8 cellular contexts compared by ENCODE assay signal in genomic region chr21:36130415-36130762, GRCh38. TPM values are rescaled to one million over a fixed set of nuclear protein-coding genes. Genes with fewer than 3 reads are reported as not detected.
A peak's percentile ranks its signal among the peaks of the same experiment; 100 is the strongest.
DNase-seq lines count a peak whose midpoint lies in the region; ATAC-seq and TF ChIP-seq lines count a peak whose summit lies in the region.
"Not testable (repeated sequence)": the region's sequence is repeated elsewhere in the genome, so short reads cannot be mapped to it uniquely, and the experiment has no call there.

No MANE protein-coding gene starts in this region.

- TF ChIP-seq CTCF in CD8-positive, alpha-beta T cell (IDR thresholded peaks at IDR 0.05); KMS-11 (conservative IDR thresholded peaks at IDR 0.05; ENCODE audit: low read depth, low read length); WI38 (IDR thresholded peaks at IDR 0.05; ENCODE audit: low read depth, low read length); endodermal cell (conservative IDR thresholded peaks at IDR 0.05); ovary (IDR thresholded peaks at IDR 0.05); tibial nerve (IDR thresholded peaks at IDR 0.05): not testable (repeated sequence)

- H3K79me2 ChIP-seq in KMS-11 (ENCODE audit: insufficient read depth, low read depth) = not testable (repeated sequence)

- H3K27ac Mint-ChIP-seq in CD8-positive, alpha-beta T cell = peak overlapping the region; percentile 89
- peak overlapping the region; percentile 81 for H3K27ac Mint-ChIP-seq in activated naive CD8-positive, alpha-beta T cell treated with anti-CD3 and anti-CD28 coated beads, Interleukin-2, amount 10 ng/mL, durations not matched to agents 7 days and 5 days
- H3K27ac Mint-ChIP-seq in endodermal cell = not testable (repeated sequence)

- CTCF ChIA-PET in CD8-positive, alpha-beta T cell (lab: Charles Lee) = not testable (repeated sequence)

- TF ChIP-seq EP300 in ovary (IDR thresholded peaks at IDR 0.05); tibial nerve (IDR thresholded peaks at IDR 0.05): not testable (repeated sequence)

- not testable (repeated sequence) for H3K27ac ChIP-seq in CD8-positive, alpha-beta T cell (ENCODE audit: low read depth, low read length); KMS-11; endodermal cell (ENCODE audit: low read depth, low read length); ovary
- H3K27ac ChIP-seq in tibial nerve = peak overlapping the region in 2 of 4 donors; percentile 78 to 81

- H3K36me3 Mint-ChIP-seq in CD8-positive, alpha-beta T cell; endodermal cell (ENCODE audit: low read depth): not testable (repeated sequence)
- peaks cover 12% of the 10 kb centered on the region for H3K36me3 Mint-ChIP-seq in activated naive CD8-positive, alpha-beta T cell treated with anti-CD3 and anti-CD28 coated beads, Interleukin-2, amount 10 ng/mL, durations not matched to agents 7 days and 5 days

- not testable (repeated sequence) for TF ChIP-seq POLR2A in ovary (IDR thresholded peaks at IDR 0.05); tibial nerve (IDR thresholded peaks at IDR 0.05)

- not testable (repeated sequence) for H3K9me3 ChIP-seq in CD8-positive, alpha-beta T cell (ENCODE audit: low read length); endodermal cell (ENCODE audit: control insufficient read depth, low read length); iPS-18c (ENCODE audit: control insufficient read depth, insufficient read depth, low read length); ovary; tibial nerve

- not testable (repeated sequence) for H4K20me1 ChIP-seq in KMS-11 (ENCODE audit: insufficient read depth)

- DNase-seq in CD8-positive, alpha-beta T cell; activated naive CD8-positive, alpha-beta T cell treated with anti-CD3 and anti-CD28 coated beads, Interleukin-2, amount 10 ng/mL, durations not matched to agents 7 days and 5 days; ovary; tibial nerve (ENCODE audit: low spot score in 2 of 2): not testable (repeated sequence)
- DNase-seq in endodermal cell = peak; percentile 35

- POLR2A ChIA-PET in CD8-positive, alpha-beta T cell (lab: Charles Lee); activated naive CD8-positive, alpha-beta T cell treated with anti-CD3 and anti-CD28 coated beads, Interleukin-2, amount 10 ng/mL, durations not matched to agents 7 days and 5 days (lab: Charles Lee): not testable (repeated sequence)

- peak overlapping the region; percentile 8 for H3K4me3 ChIP-seq in CD8-positive, alpha-beta T cell (ENCODE audit: low read depth, low read length)
- not testable (repeated sequence) for H3K4me3 ChIP-seq in KMS-11 (IDR thresholded peaks at IDR 0.05; ENCODE audit: insufficient read depth, low read depth, low read length); endodermal cell (ENCODE audit: low read length)
- peak overlapping the region; percentile 33 for H3K4me3 ChIP-seq in WI38 (ENCODE audit: low read depth, low read length)
- peak overlapping the region; percentile 11; the same call in 1 of the 2 replicates for H3K4me3 ChIP-seq in iPS-18c (ENCODE audit: insufficient read depth, low read depth, low read length)
- peak overlapping the region; percentile 38 for H3K4me3 ChIP-seq in ovary
- peak overlapping the region in 3 of 4 donors; percentile 41 to 63 (median 47) for H3K4me3 ChIP-seq in tibial nerve

- peak overlapping the region; percentile 72 for H3K4me2 ChIP-seq in KMS-11

- not testable (repeated sequence) for H3K9me3 Mint-ChIP-seq in CD8-positive, alpha-beta T cell; activated naive CD8-positive, alpha-beta T cell treated with anti-CD3 and anti-CD28 coated beads, Interleukin-2, amount 10 ng/mL, durations not matched to agents 7 days and 5 days; endodermal cell

- H3K4me1 ChIP-seq in CD8-positive, alpha-beta T cell (ENCODE audit: insufficient read depth, low read length) = peaks cover 11% of the 10 kb centered on the region
- H3K4me1 ChIP-seq in KMS-11 (ENCODE audit: low read depth, poor library complexity, severe bottlenecking) = peaks cover 30% of the 10 kb centered on the region
- not testable (repeated sequence) for H3K4me1 ChIP-seq in endodermal cell (ENCODE audit: control insufficient read depth, insufficient read depth, low read length); ovary (ENCODE audit: insufficient read depth)
- peaks cover 0 to 42% (median 7%) of the 10 kb centered on the region in 4 donors for H3K4me1 ChIP-seq in tibial nerve

- peak overlapping the region; percentile 91 for H3K4me3 Mint-ChIP-seq in CD8-positive, alpha-beta T cell
- H3K4me3 Mint-ChIP-seq in activated naive CD8-positive, alpha-beta T cell treated with anti-CD3 and anti-CD28 coated beads, Interleukin-2, amount 10 ng/mL, durations not matched to agents 7 days and 5 days = peak overlapping the region; percentile 88
- peak overlapping the region; percentile 58 for H3K4me3 Mint-ChIP-seq in endodermal cell

- intact Hi-C loops in CD8-positive, alpha-beta T cell (cut with DNase I, micrococcal nuclease); ovary (cut with DNase I): not testable (repeated sequence)

- 13 to 33% methylated on average over 8 to 10 of the region's 18 CpGs for WGBS in endodermal cell (ENCODE audit: insufficient coverage in 1 of 2, insufficient read length in 1 of 2), 2 experiments
- WGBS in ovary, 3 donors = 17 to 34% (median 22%) methylated on average over 5 to 11 of the region's 18 CpGs
- WGBS in tibial nerve, 2 donors = 18 to 44% methylated on average over 5 to 16 of the region's 18 CpGs

- H3K27me3 ChIP-seq in CD8-positive, alpha-beta T cell (ENCODE audit: insufficient read depth, low read length); KMS-11 (ENCODE audit: insufficient read depth, low read depth); ovary; tibial nerve: not testable (repeated sequence)
- H3K27me3 ChIP-seq in endodermal cell (ENCODE audit: control insufficient read depth, insufficient read depth, low read length, poor library complexity, severe bottlenecking) = peaks cover 41% of the 10 kb centered on the region

- peak overlapping the region; percentile 50; the same call in 1 of the 2 replicates for H2AFZ ChIP-seq in KMS-11 (ENCODE audit: low read depth)

- H3K9ac ChIP-seq in KMS-11; endodermal cell (ENCODE audit: extremely low read depth, low read length, poor library complexity, severe bottlenecking): not testable (repeated sequence)

- not testable (repeated sequence) for H3K27me3 Mint-ChIP-seq in CD8-positive, alpha-beta T cell (ENCODE audit: low read depth)
- peaks cover 20% of the 10 kb centered on the region for H3K27me3 Mint-ChIP-seq in activated naive CD8-positive, alpha-beta T cell treated with anti-CD3 and anti-CD28 coated beads, Interleukin-2, amount 10 ng/mL, durations not matched to agents 7 days and 5 days
- peaks cover 46% of the 10 kb centered on the region for H3K27me3 Mint-ChIP-seq in endodermal cell (ENCODE audit: insufficient read depth)

- not testable (repeated sequence) for ATAC-seq in CD8-positive, alpha-beta T cell; activated naive CD8-positive, alpha-beta T cell treated with anti-CD3 and anti-CD28 coated beads, Interleukin-2, amount 10 ng/mL, durations not matched to agents 7 days and 5 days (ENCODE audit: low read depth)

- H3K4me1 Mint-ChIP-seq in CD8-positive, alpha-beta T cell (ENCODE audit: low read depth) = peaks cover 28% of the 10 kb centered on the region
- H3K4me1 Mint-ChIP-seq in activated naive CD8-positive, alpha-beta T cell treated with anti-CD3 and anti-CD28 coated beads, Interleukin-2, amount 10 ng/mL, durations not matched to agents 7 days and 5 days = peaks cover 33% of the 10 kb centered on the region
- peaks cover 29% of the 10 kb centered on the region for H3K4me1 Mint-ChIP-seq in endodermal cell

- H3K36me3 ChIP-seq in CD8-positive, alpha-beta T cell (ENCODE audit: insufficient read depth, low read length); KMS-11 (ENCODE audit: insufficient read depth); endodermal cell (ENCODE audit: control insufficient read depth, insufficient read depth, low read length); ovary; tibial nerve: not testable (repeated sequence)

RNA-seq across cellular contexts. Expression of gene CBR3, which starts 4.5 kb away (rescaled TPM):
- 1 to 10 TPM; 1.8 to 2.9 TPM for total RNA-seq in CD8-positive, alpha-beta T cell
- total RNA-seq in activated naive CD8-positive, alpha-beta T cell treated with anti-CD3 and anti-CD28 coated beads, Interleukin-2, amount 10 ng/mL, durations not matched to agents 7 days and 5 days = 10 to 100 TPM; 14.6 to 14.9 TPM
- not detected for total RNA-seq in endodermal cell
- 0.32 TPM for polyA plus RNA-seq in endodermal cell (2013, experiment 1 of 2)
- polyA plus RNA-seq in endodermal cell (2013, experiment 2 of 2) = 0.37 TPM
- total RNA-seq in ovary = 10 to 100 TPM in 3 of 7 donors, 1 to 10 TPM in 4; 3.5 to 16.9 (median 10.0) TPM
- polyA plus RNA-seq in ovary = 10 to 100 TPM; 16.3 to 22.6 TPM
- 10 to 100 TPM; 22.8 to 53.0 (median 42.1) TPM for total RNA-seq in tibial nerve

RNA-seq across cellular contexts. Expression of gene DOP1B, which starts 26.2 kb away (rescaled TPM):
- 10 to 100 TPM in 1 of 2 experiments, 1 to 10 TPM in 1; 9.4 to 12.1 TPM for total RNA-seq in CD8-positive, alpha-beta T cell
- total RNA-seq in activated naive CD8-positive, alpha-beta T cell treated with anti-CD3 and anti-CD28 coated beads, Interleukin-2, amount 10 ng/mL, durations not matched to agents 7 days and 5 days = 10 to 100 TPM; 24.1 to 27.1 TPM
- total RNA-seq in endodermal cell (1 to 10 TPM; 7.8 to 8.0 TPM), ovary (10 to 100 TPM in 3 of 7 donors, 1 to 10 TPM in 4; 4.5 to 12.5 (median 9.6) TPM), tibial nerve (10 to 100 TPM; 12.3 to 29.9 (median 22.0) TPM)
- polyA plus RNA-seq in endodermal cell (2013, experiment 1 of 2) = 8.4 TPM
- polyA plus RNA-seq in endodermal cell (2013, experiment 2 of 2) = 9.0 TPM
- polyA plus RNA-seq in ovary = 1 to 10 TPM; 2.3 to 4.1 TPM
